ENCODE assay signal across 1 cellular context in the genomic region with DNA sequence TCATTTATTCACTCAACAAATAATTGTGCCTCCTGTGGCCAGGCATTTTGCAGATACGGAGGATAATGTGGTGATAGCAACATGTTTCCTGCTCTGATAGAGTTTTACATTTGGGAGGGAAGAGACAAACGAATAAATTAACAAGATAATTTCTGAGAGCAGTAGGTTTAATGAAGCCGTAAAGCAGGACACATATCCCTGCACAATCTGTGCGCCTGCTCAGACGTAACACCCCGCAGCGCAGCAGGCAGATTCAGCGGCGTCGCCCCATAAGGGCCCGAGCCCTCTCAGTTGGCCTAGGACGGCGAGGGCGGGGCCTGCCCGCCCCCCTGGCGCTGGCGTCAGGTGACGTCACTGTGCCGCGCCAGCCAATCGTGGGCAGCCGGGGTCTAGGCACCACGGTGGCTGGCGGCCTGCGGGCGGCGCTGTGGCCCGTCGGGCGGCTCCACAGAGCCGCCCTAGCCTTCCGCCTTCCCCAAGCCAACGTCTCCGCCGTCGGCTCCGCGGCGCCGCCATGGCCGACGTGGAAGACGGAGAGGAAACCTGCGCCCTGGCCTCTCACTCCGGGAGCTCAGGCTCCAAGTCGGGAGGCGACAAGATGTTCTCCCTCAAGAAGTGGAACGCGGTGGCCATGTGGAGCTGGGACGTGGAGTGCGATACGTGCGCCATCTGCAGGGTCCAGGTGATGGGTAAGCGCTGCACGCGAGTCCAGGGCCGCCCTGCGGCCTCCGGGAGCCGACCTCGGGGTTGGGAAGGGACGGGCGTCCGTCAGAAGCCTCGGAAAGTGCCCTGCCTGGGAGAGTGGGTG.
TF ChIP-seq lines count a peak whose summit lies in the region.

A gene (plus strand): TSS at position 471 of the 808 bp plus-strand sequence. CDS start 44 bp downstream, at position 515.

TF ChIP-seq in HepG2, 621 proteins besides CTCF, POLR2A, EP300 and RAD21 (continued from another document and continues in another):
- TF ChIP-seq ZNF562 (CRISPR knock-in tag; IDR thresholded peaks at IDR 0.05; ENCODE audit: borderline replicate concordance), result no peak
- TF ChIP-seq ZNF333 (CRISPR knock-in tag; IDR thresholded peaks at IDR 0.05; ENCODE audit: borderline replicate concordance), result no peak; the same call in 1 of the 2 replicates
- TF ChIP-seq HOXA3 (CRISPR knock-in tag; IDR thresholded peaks at IDR 0.05), result peak; percentile 97
- TF ChIP-seq DR1 (CRISPR knock-in tag; IDR thresholded peaks at IDR 0.05), result peak; percentile 63; the same call in 1 of the 2 replicates
- no peak for TF ChIP-seq NPAS2 (CRISPR knock-in tag; IDR thresholded peaks at IDR 0.05; ENCODE audit: borderline replicate concordance)
- no peak; the same call in 1 of the 2 replicates for TF ChIP-seq ZNF263 (CRISPR knock-in tag; IDR thresholded peaks at IDR 0.05)
- TF ChIP-seq, protein P1, sequence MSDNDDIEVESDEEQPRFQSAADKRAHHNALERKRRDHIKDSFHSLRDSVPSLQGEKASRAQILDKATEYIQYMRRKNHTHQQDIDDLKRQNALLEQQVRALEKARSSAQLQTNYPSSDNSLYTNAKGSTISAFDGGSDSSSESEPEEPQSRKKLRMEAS (IDR thresholded peaks at IDR 0.05), result peak; percentile 71
- peak; percentile 53; the same call in 1 of the 2 replicates for TF ChIP-seq ZNF124 (CRISPR knock-in tag; IDR thresholded peaks at IDR 0.05)
- TF ChIP-seq ZMYM4 (CRISPR knock-in tag; IDR thresholded peaks at IDR 0.05), result peak; percentile 97
- TF ChIP-seq ZNF7 (CRISPR knock-in tag; IDR thresholded peaks at IDR 0.05), result no peak
- TF ChIP-seq ZNF382 (CRISPR knock-in tag; IDR thresholded peaks at IDR 0.05; ENCODE audit: borderline replicate concordance), result no peak
- TF ChIP-seq ZNF839 (CRISPR knock-in tag; IDR thresholded peaks at IDR 0.05; ENCODE audit: borderline replicate concordance), result no peak
- TF ChIP-seq SOX6 (IDR thresholded peaks at IDR 0.05), result no peak
- peak; percentile 52; the same call in 1 of the 2 replicates for TF ChIP-seq SOX6 (CRISPR knock-in tag; IDR thresholded peaks at IDR 0.05)
- TF ChIP-seq HDAC1 (CRISPR knock-in tag; IDR thresholded peaks at IDR 0.05), result peak; percentile 58; the same call in 1 of the 2 replicates
- TF ChIP-seq NRL (CRISPR knock-in tag; IDR thresholded peaks at IDR 0.05; ENCODE audit: borderline replicate concordance), result peak; percentile 96; the same call in 1 of the 2 replicates
- TF ChIP-seq, protein P2, sequence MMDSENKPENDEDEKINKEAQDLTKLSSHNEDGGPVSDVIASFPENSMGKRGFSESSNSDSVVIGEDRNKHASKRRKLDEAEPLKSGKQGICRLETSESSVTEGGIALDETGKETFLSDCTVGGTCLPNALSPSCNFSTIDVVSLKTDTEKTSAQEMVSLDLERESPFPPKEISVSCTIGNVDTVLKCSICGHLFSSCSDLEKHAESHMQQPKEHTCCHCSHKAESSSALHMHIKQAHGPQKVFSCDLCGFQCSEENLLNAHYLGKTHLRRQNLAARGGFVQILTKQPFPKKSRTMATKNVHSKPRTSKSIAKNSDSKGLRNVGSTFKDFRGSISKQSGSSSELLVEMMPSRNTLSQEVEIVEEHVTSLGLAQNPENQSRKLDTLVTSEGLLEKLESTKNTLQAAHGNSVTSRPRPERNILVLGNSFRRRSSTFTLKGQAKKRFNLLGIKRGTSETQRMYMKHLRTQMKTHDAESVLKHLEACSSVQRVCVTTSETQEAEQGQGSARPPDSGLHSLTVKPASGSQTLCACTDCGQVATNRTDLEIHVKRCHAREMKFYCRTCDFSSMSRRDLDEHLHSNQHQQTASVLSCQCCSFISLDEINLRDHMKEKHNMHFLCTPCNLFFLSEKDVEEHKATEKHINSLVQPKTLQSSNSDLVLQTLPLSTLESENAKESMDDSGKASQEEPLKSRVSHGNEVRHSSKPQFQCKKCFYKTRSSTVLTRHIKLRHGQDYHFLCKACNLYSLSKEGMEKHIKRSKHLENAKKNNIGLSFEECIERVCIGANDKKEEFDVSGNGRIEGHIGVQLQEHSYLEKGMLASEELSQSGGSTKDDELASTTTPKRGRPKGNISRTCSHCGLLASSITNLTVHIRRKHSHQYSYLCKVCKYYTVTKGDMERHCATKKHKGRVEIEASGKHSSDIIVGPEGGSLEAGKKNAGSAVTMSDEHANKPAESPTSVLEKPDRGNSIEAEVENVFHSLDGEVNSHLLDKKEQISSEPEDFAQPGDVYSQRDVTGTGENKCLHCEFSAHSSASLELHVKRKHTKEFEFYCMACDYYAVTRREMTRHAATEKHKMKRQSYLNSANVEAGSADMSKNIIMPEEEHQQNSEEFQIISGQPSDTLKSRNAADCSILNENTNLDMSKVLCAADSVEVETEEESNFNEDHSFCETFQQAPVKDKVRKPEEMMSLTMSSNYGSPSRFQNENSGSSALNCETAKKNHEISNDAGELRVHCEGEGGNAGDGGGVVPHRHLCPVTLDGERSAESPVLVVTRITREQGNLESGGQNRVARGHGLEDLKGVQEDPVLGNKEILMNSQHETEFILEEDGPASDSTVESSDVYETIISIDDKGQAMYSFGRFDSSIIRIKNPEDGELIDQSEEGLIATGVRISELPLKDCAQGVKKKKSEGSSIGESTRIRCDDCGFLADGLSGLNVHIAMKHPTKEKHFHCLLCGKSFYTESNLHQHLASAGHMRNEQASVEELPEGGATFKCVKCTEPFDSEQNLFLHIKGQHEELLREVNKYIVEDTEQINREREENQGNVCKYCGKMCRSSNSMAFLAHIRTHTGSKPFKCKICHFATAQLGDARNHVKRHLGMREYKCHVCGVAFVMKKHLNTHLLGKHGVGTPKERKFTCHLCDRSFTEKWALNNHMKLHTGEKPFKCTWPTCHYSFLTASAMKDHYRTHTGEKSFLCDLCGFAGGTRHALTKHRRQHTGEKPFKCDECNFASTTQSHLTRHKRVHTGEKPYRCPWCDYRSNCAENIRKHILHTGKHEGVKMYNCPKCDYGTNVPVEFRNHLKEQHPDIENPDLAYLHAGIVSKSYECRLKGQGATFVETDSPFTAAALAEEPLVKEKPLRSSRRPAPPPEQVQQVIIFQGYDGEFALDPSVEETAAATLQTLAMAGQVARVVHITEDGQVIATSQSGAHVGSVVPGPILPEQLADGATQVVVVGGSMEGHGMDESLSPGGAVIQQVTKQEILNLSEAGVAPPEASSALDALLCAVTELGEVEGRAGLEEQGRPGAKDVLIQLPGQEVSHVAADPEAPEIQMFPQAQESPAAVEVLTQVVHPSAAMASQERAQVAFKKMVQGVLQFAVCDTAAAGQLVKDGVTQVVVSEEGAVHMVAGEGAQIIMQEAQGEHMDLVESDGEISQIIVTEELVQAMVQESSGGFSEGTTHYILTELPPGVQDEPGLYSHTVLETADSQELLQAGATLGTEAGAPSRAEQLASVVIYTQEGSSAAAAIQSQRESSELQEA (CRISPR knock-in tag; IDR thresholded peaks at IDR 0.05; ENCODE audit: not compliant biosample characterization), result peak; percentile 72
- no peak for TF ChIP-seq HMG20A (CRISPR knock-in tag; IDR thresholded peaks at IDR 0.05; ENCODE audit: borderline replicate concordance)
- TF ChIP-seq, protein P3, sequence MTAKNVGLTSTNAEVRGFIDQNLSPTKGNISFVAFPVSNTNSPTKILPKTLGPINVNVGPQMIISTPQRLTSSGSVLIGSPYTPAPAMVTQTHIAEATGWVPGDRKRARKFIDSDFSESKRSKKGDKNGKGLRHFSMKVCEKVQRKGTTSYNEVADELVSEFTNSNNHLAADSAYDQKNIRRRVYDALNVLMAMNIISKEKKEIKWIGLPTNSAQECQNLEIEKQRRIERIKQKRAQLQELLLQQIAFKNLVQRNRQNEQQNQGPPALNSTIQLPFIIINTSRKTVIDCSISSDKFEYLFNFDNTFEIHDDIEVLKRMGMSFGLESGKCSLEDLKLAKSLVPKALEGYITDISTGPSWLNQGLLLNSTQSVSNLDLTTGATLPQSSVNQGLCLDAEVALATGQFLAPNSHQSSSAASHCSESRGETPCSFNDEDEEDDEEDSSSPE (CRISPR knock-in tag; IDR thresholded peaks at IDR 0.05), result no peak; the same call in 1 of the 2 replicates
- no peak; the same call in 1 of the 2 replicates for TF ChIP-seq ZNF329 (CRISPR knock-in tag; IDR thresholded peaks at IDR 0.05; ENCODE audit: low read depth)
- TF ChIP-seq TBX2 (CRISPR knock-in tag; IDR thresholded peaks at IDR 0.05; ENCODE audit: borderline replicate concordance), result peak; percentile 82
- TF ChIP-seq HNF4G (IDR thresholded peaks at IDR 0.05; ENCODE audit: borderline replicate concordance, low read depth, low read length), result no peak
- TF ChIP-seq HNF4G (CRISPR knock-in tag; IDR thresholded peaks at IDR 0.05; ENCODE audit: borderline replicate concordance, low read depth), result no peak
- TF ChIP-seq RXRB (CRISPR knock-in tag; IDR thresholded peaks at IDR 0.05; ENCODE audit: borderline replicate concordance), result peak; percentile 51; the same call in 1 of the 2 replicates
- TF ChIP-seq PRMT3 (CRISPR knock-in tag; IDR thresholded peaks at IDR 0.05; ENCODE audit: borderline replicate concordance, low read depth), result no peak
- TF ChIP-seq AGO2 (optimal IDR thresholded peaks at IDR 0.05; ENCODE audit: low read depth, low read length), result peak; percentile 82
- no peak for TF ChIP-seq SMARCE1 (IDR thresholded peaks at IDR 0.05; ENCODE audit: borderline replicate concordance)
- peak; percentile 87 for TF ChIP-seq MYC (CRISPR knock-in tag; IDR thresholded peaks at IDR 0.05; ENCODE audit: borderline replicate concordance)
- TF ChIP-seq, protein P4, sequence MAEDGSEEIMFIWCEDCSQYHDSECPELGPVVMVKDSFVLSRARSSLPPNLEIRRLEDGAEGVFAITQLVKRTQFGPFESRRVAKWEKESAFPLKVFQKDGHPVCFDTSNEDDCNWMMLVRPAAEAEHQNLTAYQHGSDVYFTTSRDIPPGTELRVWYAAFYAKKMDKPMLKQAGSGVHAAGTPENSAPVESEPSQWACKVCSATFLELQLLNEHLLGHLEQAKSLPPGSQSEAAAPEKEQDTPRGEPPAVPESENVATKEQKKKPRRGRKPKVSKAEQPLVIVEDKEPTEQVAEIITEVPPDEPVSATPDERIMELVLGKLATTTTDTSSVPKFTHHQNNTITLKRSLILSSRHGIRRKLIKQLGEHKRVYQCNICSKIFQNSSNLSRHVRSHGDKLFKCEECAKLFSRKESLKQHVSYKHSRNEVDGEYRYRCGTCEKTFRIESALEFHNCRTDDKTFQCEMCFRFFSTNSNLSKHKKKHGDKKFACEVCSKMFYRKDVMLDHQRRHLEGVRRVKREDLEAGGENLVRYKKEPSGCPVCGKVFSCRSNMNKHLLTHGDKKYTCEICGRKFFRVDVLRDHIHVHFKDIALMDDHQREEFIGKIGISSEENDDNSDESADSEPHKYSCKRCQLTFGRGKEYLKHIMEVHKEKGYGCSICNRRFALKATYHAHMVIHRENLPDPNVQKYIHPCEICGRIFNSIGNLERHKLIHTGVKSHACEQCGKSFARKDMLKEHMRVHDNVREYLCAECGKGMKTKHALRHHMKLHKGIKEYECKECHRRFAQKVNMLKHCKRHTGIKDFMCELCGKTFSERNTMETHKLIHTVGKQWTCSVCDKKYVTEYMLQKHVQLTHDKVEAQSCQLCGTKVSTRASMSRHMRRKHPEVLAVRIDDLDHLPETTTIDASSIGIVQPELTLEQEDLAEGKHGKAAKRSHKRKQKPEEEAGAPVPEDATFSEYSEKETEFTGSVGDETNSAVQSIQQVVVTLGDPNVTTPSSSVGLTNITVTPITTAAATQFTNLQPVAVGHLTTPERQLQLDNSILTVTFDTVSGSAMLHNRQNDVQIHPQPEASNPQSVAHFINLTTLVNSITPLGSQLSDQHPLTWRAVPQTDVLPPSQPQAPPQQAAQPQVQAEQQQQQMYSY (CRISPR knock-in tag; IDR thresholded peaks at IDR 0.05), result no peak
- no peak for TF ChIP-seq EHMT2 (IDR thresholded peaks at IDR 0.05; ENCODE audit: borderline replicate concordance, low read depth, low read length)
- no peak for TF ChIP-seq U2AF1 (optimal IDR thresholded peaks at IDR 0.05; ENCODE audit: low read depth, low read length)
- no peak for TF ChIP-seq ZFAT (CRISPR knock-in tag; conservative IDR thresholded peaks at IDR 0.05)
- TF ChIP-seq, protein P5, sequence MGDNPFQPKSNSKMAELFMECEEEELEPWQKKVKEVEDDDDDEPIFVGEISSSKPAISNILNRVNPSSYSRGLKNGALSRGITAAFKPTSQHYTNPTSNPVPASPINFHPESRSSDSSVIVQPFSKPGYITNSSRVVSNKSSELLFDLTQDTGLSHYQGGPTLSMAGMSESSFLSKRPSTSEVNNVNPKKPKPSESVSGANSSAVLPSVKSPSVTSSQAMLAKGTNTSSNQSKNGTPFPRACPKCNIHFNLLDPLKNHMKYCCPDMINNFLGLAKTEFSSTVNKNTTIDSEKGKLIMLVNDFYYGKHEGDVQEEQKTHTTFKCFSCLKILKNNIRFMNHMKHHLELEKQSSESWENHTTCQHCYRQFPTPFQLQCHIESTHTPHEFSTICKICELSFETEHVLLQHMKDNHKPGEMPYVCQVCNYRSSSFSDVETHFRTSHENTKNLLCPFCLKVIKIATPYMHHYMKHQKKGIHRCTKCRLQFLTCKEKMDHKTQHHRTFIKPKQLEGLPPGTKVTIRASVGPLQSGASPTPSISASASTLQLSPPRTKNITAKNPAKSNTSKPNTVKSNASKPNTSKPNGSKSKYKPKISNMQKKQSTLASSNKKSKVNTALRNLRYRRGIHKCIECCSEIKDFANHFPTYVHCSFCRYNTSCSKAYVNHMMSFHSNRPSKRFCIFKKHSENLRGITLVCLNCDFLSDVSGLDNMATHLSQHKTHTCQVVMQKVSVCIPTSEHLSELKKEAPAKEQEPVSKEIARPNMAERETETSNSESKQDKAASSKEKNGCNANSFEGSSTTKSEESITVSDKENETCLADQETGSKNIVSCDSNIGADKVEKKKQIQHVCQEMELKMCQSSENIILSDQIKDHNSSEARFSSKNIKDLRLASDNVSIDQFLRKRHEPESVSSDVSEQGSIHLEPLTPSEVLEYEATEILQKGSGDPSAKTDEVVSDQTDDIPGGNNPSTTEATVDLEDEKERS (CRISPR knock-in tag; IDR thresholded peaks at IDR 0.05), result peak; percentile 61; the same call in 1 of the 2 replicates
- TF ChIP-seq ZNF660 (CRISPR knock-in tag; IDR thresholded peaks at IDR 0.05; ENCODE audit: borderline replicate concordance, low read depth), result no peak
- TF ChIP-seq HMGA1 (CRISPR knock-in tag; conservative IDR thresholded peaks at IDR 0.05), result no peak
- TF ChIP-seq ARID2 (CRISPR knock-in tag; IDR thresholded peaks at IDR 0.05; ENCODE audit: borderline replicate concordance), result no peak; the same call in 1 of the 2 replicates
- TF ChIP-seq KAT7 (CRISPR knock-in tag; IDR thresholded peaks at IDR 0.05; ENCODE audit: borderline replicate concordance), result peak; percentile 94; the same call in 1 of the 2 replicates
- no peak for TF ChIP-seq HNF4A (CRISPR knock-in tag; IDR thresholded peaks at IDR 0.05)
- no peak for TF ChIP-seq ZNF549 (CRISPR knock-in tag; IDR thresholded peaks at IDR 0.05)
- TF ChIP-seq ZNF367 (CRISPR knock-in tag; IDR thresholded peaks at IDR 0.05; ENCODE audit: borderline replicate concordance), result no peak
- no peak; the same call in 1 of the 2 replicates for TF ChIP-seq ZNF24 (IDR thresholded peaks at IDR 0.05)
- TF ChIP-seq RBAK (CRISPR knock-in tag; IDR thresholded peaks at IDR 0.05), result no peak
- no peak for TF ChIP-seq MED8 (CRISPR knock-in tag; IDR thresholded peaks at IDR 0.05; ENCODE audit: insufficient replicate concordance)
- TF ChIP-seq, protein P6, sequence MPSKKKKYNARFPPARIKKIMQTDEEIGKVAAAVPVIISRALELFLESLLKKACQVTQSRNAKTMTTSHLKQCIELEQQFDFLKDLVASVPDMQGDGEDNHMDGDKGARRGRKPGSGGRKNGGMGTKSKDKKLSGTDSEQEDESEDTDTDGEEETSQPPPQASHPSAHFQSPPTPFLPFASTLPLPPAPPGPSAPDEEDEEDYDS (CRISPR knock-in tag; IDR thresholded peaks at IDR 0.05), result peak; percentile 88
